Comparison of ENCODE assay signal across 14 cellular contexts in the genomic region with DNA sequence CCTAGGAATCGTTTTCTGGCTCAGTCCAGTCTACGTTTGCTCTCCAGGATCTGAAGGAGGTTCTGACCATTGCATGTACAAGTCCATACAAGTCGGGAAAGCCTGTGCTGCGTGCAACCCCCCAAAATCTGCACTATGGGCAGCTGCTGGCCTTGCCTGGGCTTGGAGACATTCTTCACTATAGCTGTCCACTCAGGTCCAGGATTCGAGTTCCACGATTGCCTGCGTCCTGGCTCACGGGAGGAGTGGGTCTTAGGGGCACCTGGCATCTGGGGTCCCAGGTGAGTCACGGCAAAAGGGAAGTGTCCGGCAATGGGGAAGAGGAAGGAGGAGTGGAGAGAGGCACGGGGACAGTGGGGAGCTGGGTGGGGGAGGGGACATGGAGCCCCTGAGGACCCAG.
DNase-seq lines count a peak whose midpoint lies in the region; ATAC-seq and TF ChIP-seq lines count a peak whose summit lies in the region.
"Had no signal": no experiment of that assay in that cellular context is flagged by ENCODE, and none has a peak within 500 bp of the region (broad histone marks: within the 10 kb centered on the region; RNA-seq: fewer than 3 reads in every experiment).

No MANE protein-coding gene starts in this region.

- no TSS peak for BruUV-seq in OCI-LY7 (replicated peaks; lab: Mats Ljungman, UMichigan)

- peak overlapping the region; percentile 48; the same call in 1 of the 2 replicates for H2AFZ ChIP-seq in OCI-LY7 (ENCODE audit: low read length)

- no peaks in the 10 kb centered on the region for H3K9me3 Mint-ChIP-seq in type B pancreatic cell
- H3K9me3 Mint-ChIP-seq: CD8-positive, alpha-beta memory T cell had no signal

- ATAC-seq in HG02623 (IDR thresholded peaks at IDR 0.05; ENCODE audit: unreplicated experiment), result no peak
- no peak for ATAC-seq in GM21825 (IDR thresholded peaks at IDR 0.05; ENCODE audit: unreplicated experiment)
- ATAC-seq: HCT116 had no signal

- TF ChIP-seq CTCF in OCI-LY7 (conservative IDR thresholded peaks at IDR 0.05; ENCODE audit: low read length), result no peak
- TF ChIP-seq CTCF in type B pancreatic cell (conservative IDR thresholded peaks at IDR 0.05), result no peak

- no peaks in the 10 kb centered on the region for H3K4me1 Mint-ChIP-seq in type B pancreatic cell (ENCODE audit: unreplicated experiment)
- H3K4me1 Mint-ChIP-seq: B cell had no signal

- CTCF ChIA-PET in OCI-LY7 (lab: Charles Lee; ENCODE audit: unreplicated experiment), result no interaction called here

- H3K4me3 ChIP-seq in BLaER1 treated with 17β-estradiol and CSF1 and Interleukin-3, amounts not matched to agents 10 nM and 100 nM, result no peak overlapping the region
- no peak overlapping the region for H3K4me3 ChIP-seq in OCI-LY7 (ENCODE audit: low read depth, low read length, poor library complexity, severe bottlenecking)

- H3K27me3 Mint-ChIP-seq in type B pancreatic cell, result peaks cover 41% of the 10 kb centered on the region

- peak overlapping the region in 9 of 11 experiments; percentile 20 to 62 (median 53); a peak in 17 of 22 replicates for H3K4me2 ChIP-seq in BLaER1 treated with 17β-estradiol and CSF1 and Interleukin-3, amounts not matched to agents 10 nM and 100 nM
- H3K4me2 ChIP-seq in OCI-LY7 (ENCODE audit: low read length), result no peak overlapping the region

- no peaks in the 10 kb centered on the region for H3K9me2 ChIP-seq in OCI-LY7 (ENCODE audit: insufficient read depth, low read length)

- no peaks in the 10 kb centered on the region for H3K36me3 ChIP-seq in BLaER1 treated with 17β-estradiol and CSF1 and Interleukin-3, amounts not matched to agents 10 nM and 100 nM
- H3K36me3 ChIP-seq in OCI-LY7 (ENCODE audit: insufficient read depth, low read length), result no peaks in the 10 kb centered on the region

- POLR2A ChIA-PET in OCI-LY7 (lab: Charles Lee), result no interaction called here

- no peak overlapping the region for H3K27ac ChIP-seq in BLaER1 treated with 17β-estradiol and CSF1 and Interleukin-3, amounts not matched to agents 10 nM and 100 nM
- H3K27ac ChIP-seq in OCI-LY7 (ENCODE audit: low read depth, low read length, poor library complexity, severe bottlenecking), result no peak overlapping the region
- H3K27ac ChIP-seq: HL-60 had no signal

- no peaks in the 10 kb centered on the region for H3K79me2 ChIP-seq in OCI-LY7 (ENCODE audit: insufficient read depth, low read depth, low read length)

- H3K9ac ChIP-seq in BLaER1 treated with 17β-estradiol and CSF1 and Interleukin-3, amounts not matched to agents 10 nM and 100 nM, result no peak overlapping the region

- peaks cover 0 to 6% (median 0%) of the 10 kb centered on the region in 11 experiments; a peak in 1 of 22 replicates for H4K20me1 ChIP-seq in BLaER1 treated with 17β-estradiol and CSF1 and Interleukin-3, amounts not matched to agents 10 nM and 100 nM
- no peaks in the 10 kb centered on the region for H4K20me1 ChIP-seq in OCI-LY7 (ENCODE audit: insufficient read depth, low read length)

- H3K36me3 Mint-ChIP-seq in type B pancreatic cell, result no peaks in the 10 kb centered on the region
- H3K36me3 Mint-ChIP-seq: CD8-positive, alpha-beta memory T cell had no signal

- H3K4me1 ChIP-seq in BLaER1 treated with 17β-estradiol and CSF1 and Interleukin-3, amounts not matched to agents 10 nM and 100 nM, result peaks cover 0 to 20% (median 15%) of the 10 kb centered on the region in 10 experiments; a peak in 17 of 20 replicates
- no peaks in the 10 kb centered on the region for H3K4me1 ChIP-seq in OCI-LY7 (ENCODE audit: insufficient read depth, low read length, poor library complexity, severe bottlenecking)
- H3K4me1 ChIP-seq: Caco-2 had no signal

- DNase-seq in OCI-LY7 (ENCODE audit: low spot score) (no peak), mesenteric fat pad (ENCODE audit: low spot score) (peak; percentile 49), type B pancreatic cell (ENCODE audit: extremely low spot score, unreplicated experiment) (peak; percentile 54), UCSD-AML1 (lab: John Stamatoyannopoulos, UW; ENCODE audit: unreplicated experiment) (no peak)
- DNase-seq: Caco-2; CD8-positive, alpha-beta memory T cell; DMS53; GF-D8 had no signal

- no peaks in the 10 kb centered on the region for H3K9me3 ChIP-seq in BLaER1 treated with 17β-estradiol and CSF1 and Interleukin-3, amounts not matched to agents 10 nM and 100 nM (replicated peaks in 1 of 11)
- no peaks in the 10 kb centered on the region for H3K9me3 ChIP-seq in OCI-LY7 (ENCODE audit: low read length)
- H3K9me3 ChIP-seq: Caco-2 had no signal

- intact Hi-C loops in OCI-LY7 (cut with micrococcal nuclease; ENCODE audit: unreplicated experiment), result no loop called here

- H3K27me3 ChIP-seq in BLaER1 treated with 17β-estradiol and CSF1 and Interleukin-3, amounts not matched to agents 10 nM and 100 nM, result peaks cover 0 to 1% (median 0%) of the 10 kb centered on the region in 11 experiments; a peak in 3 of 22 replicates

- no peak overlapping the region for H3K4me3 Mint-ChIP-seq in type B pancreatic cell
- H3K4me3 Mint-ChIP-seq: B cell; CD8-positive, alpha-beta memory T cell had no signal

- H3K27ac Mint-ChIP-seq in type B pancreatic cell, result no peak overlapping the region
- H3K27ac Mint-ChIP-seq: B cell had no signal

Comparison
In these comparisons a context has a peak if more than half of its experiments do, and no peak if none do; other contexts are left out.
1. DNase-seq: peak in mesenteric fat pad (single experiment) and type B pancreatic cell (single experiment); none in OCI-LY7 (single experiment) and UCSD-AML1 (single experiment).